In genomic region chr6:110874880-110875547, GRCh38 we compare ENCODE assay signal across 1 cellular context.
TF ChIP-seq lines count a peak whose summit lies in the region.

No MANE protein-coding gene starts in this region.

TF ChIP-seq in K562, 482 proteins besides CTCF, POLR2A, EP300 and RAD21 (continued from another document):
- peak; percentile 36 for TF ChIP-seq ARID4B (CRISPR knock-in tag; IDR thresholded peaks at IDR 0.05)
- 0 out of 2 replicates have a peak, but pooled peaks have one; percentile 1 for TF ChIP-seq EP400 (IDR thresholded peaks at IDR 0.05)
- no peak for TF ChIP-seq ATF1 (CRISPR knock-in tag; IDR thresholded peaks at IDR 0.05)
- TF ChIP-seq ATF1 (tag; IDR thresholded peaks at IDR 0.05) = peak; percentile 73
- TF ChIP-seq PYGO2 (tag; IDR thresholded peaks at IDR 0.05) = no peak
- no peak for TF ChIP-seq HOXB6 (CRISPR knock-in tag; IDR thresholded peaks at IDR 0.05; ENCODE audit: borderline replicate concordance)
- no peak for TF ChIP-seq BRF1 (IDR thresholded peaks at IDR 0.05; ENCODE audit: borderline replicate concordance, extremely low read depth, insufficient read length)
- TF ChIP-seq RBM14 (IDR thresholded peaks at IDR 0.05; ENCODE audit: borderline replicate concordance, insufficient read depth, low read depth, low read length) = 0 out of 2 replicates have a peak, but pooled peaks have one; percentile 11
- no peak for TF ChIP-seq PRDM10 (IDR thresholded peaks at IDR 0.05; ENCODE audit: partially characterized antibody)
- no peak for TF ChIP-seq PHF21A (IDR thresholded peaks at IDR 0.05; ENCODE audit: borderline replicate concordance, low read depth)
- TF ChIP-seq NCOA2 (IDR thresholded peaks at IDR 0.05; ENCODE audit: partially characterized antibody in 2 of 2) = no peak
- TF ChIP-seq MLLT1 (IDR thresholded peaks at IDR 0.05) = peak; percentile 57 to 77; a peak in 2 of 4 replicates
- no peak for TF ChIP-seq ZNF586 (CRISPR knock-in tag; conservative IDR thresholded peaks at IDR 0.05)
- TF ChIP-seq HNRNPL (IDR thresholded peaks at IDR 0.05; ENCODE audit: low read depth, low read length) = peak; percentile 94
- TF ChIP-seq YBX1 (IDR thresholded peaks at IDR 0.05) = no peak
